ENCODE assay signal across 3 cellular contexts in the genomic region with DNA sequence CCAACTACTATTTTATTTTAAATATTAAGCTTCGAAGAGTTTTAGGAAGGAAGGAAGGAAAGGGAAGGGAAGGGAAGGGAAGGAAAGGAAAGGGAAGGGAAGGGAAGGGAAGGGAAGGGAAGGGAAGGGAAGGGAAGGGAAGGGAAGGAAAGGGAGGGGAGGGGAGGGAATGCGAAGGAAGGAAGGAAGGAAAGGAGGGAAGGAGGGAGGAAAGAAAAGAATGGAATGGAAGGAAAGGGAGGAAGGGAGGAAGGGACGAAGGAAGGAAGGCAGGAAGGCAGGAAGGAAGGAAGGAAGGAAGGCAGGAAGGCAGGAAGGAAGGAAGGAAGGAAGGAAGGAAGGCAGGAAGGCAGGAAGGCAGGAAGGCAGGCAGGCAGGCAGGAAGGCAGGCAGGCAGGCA. TPM values are rescaled to one million over a fixed set of nuclear protein-coding genes. Genes with fewer than 3 reads are reported as not detected.
"Had no signal": no experiment of that assay in that cellular context is flagged by ENCODE, and none has a peak within 500 bp of the region (broad histone marks: within the 10 kb centered on the region; RNA-seq: fewer than 3 reads in every experiment).

No MANE protein-coding gene starts in this region.

RNA-seq across cellular contexts. Expression of a gene that starts 29.7 kb away (rescaled TPM):
- total RNA-seq: M059J, MCF 10A, NCI-H460 had no signal
